Comparison of ENCODE assay signal across 13 cellular contexts in the genomic region with DNA sequence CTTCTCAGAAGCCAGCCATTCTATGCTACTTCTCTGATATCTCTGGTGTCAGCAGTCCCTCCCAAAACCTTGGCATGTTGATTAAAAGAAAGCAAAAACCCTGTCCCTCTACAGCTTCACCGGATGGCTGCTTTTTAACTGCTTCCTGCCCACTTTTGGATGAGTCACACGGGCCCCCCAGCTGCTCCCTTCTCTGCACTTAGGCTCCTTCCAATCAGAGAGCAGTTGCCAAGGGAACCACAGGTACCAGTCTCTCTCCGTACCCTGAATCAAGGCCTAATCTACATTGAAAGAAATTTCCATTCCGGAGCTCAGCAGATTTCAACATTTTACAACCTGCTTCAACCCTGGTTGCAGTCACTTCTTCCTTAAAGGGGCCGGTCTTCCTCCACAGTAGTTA.
DNase-seq lines count a peak whose midpoint lies in the region; ATAC-seq, FAIRE-seq and TF ChIP-seq lines count a peak whose summit lies in the region.
"Had no signal": no experiment of that assay in that cellular context is flagged by ENCODE, and none has a peak within 500 bp of the region (broad histone marks: within the 10 kb centered on the region; RNA-seq: fewer than 3 reads in every experiment).

No MANE protein-coding gene starts in this region.

- no peaks in the 10 kb centered on the region for H3K4me1 ChIP-seq in right atrium auricular region
- H3K4me1 ChIP-seq in HepG2 (ENCODE audit: insufficient read depth, low read length), result peaks cover 14% of the 10 kb centered on the region

- H3K9me3 Mint-ChIP-seq in type B pancreatic cell, result no peaks in the 10 kb centered on the region

- TF ChIP-seq POLR2A in HepG2 (IDR thresholded peaks at IDR 0.05; ENCODE audit: insufficient read depth in 1 of 2, low read depth in 2 of 2, low read length in 2 of 2) (no peak), GM12892 (IDR thresholded peaks at IDR 0.05; ENCODE audit: low read depth, low read length) (no peak)

- CTCF ChIA-PET in HepG2 (lab: Yijun Ruan, JAX; ENCODE audit: low intra/inter-chr PET ratio, low total read pairs), result no interaction called here

- FAIRE-seq in HepG2 (lab: Jason Lieb, UNC) (no peak), GM12892 (lab: Jason Lieb, UNC) (no peak)
- FAIRE-seq: endometrium, GM18507, islet of Langerhans had no signal

- intact Hi-C loops in cardiac septum (cut with DNase I), result no loop called here
- intact Hi-C loops in HepG2 (cut with micrococcal nuclease; ENCODE audit: unreplicated experiment), result loop anchor here (5.0 kb wide), 2 partner anchors 137 to 572 kb away; no protein-coding TSS in a partner anchor

- H3K27ac Mint-ChIP-seq in type B pancreatic cell, result no peak overlapping the region
- H3K27ac Mint-ChIP-seq: CD8-positive, alpha-beta memory T cell had no signal

- H3K27me3 ChIP-seq in right atrium auricular region (no peaks in the 10 kb centered on the region), HepG2 (ENCODE audit: control insufficient read depth in 1 of 2, insufficient read depth in 2 of 2, low read length in 2 of 2) (0 out of 5 replicates have a peak, but pooled peaks cover 0 to 1% of the 10 kb centered on the region in 2 experiments)

- H3K4me3 ChIP-seq in right atrium auricular region (no peak overlapping the region), HepG2 (replicated peaks in 1 of 3; ENCODE audit: insufficient read depth in 1 of 3, low read depth in 2 of 3, low read length in 3 of 3) (no peak overlapping the region)

- 18% methylated on average over 5 of the region's 5 CpGs for WGBS in HepG2 (ENCODE audit: low lambda C conversion rate)

- no peak for TF ChIP-seq RAD21 in HepG2 (CRISPR knock-in tag; IDR thresholded peaks at IDR 0.05)

- H4K20me1 ChIP-seq in HepG2 (ENCODE audit: insufficient read depth, low read length), result no peaks in the 10 kb centered on the region

- H3K4me1 Mint-ChIP-seq in type B pancreatic cell (ENCODE audit: unreplicated experiment), result peaks cover 8% of the 10 kb centered on the region

- TF ChIP-seq EP300 in HepG2 (IDR thresholded peaks at IDR 0.05; ENCODE audit: low read depth in 2 of 2, low read length in 2 of 2) (no peak), HepG2 (CRISPR knock-in tag; IDR thresholded peaks at IDR 0.05; ENCODE audit: borderline replicate concordance) (no peak)

- DNase-seq in right atrium auricular region (ENCODE audit: low spot score) (peak; percentile 49), cardiac septum (ENCODE audit: low spot score) (no peak), NCI-H524 treated with DMSO at 0.1 percent for 48 hours (lab: John Stamatoyannopoulos, UW) (peak; percentile 45), iPS DF 19.7 (ENCODE audit: low read depth, low spot score) (peak; percentile 75), type B pancreatic cell (ENCODE audit: extremely low spot score, unreplicated experiment) (no peak), HepG2 (ENCODE audit: low spot score) (no peak), GM12892 (ENCODE audit: insufficient read length) (no peak), H4 (ENCODE audit: low spot score) (no peak)
- DNase-seq: activated effector memory CD4-positive, alpha-beta T cell treated with Interleukin-2 at 50 U/mL for 16 hours; CD8-positive, alpha-beta memory T cell had no signal

- no peaks in the 10 kb centered on the region for H3K79me2 ChIP-seq in HepG2 (ENCODE audit: insufficient read depth, low read length)

- ATAC-seq in HepG2, result no peak

- no peak overlapping the region for H3K9ac ChIP-seq in HepG2 (ENCODE audit: insufficient read depth, low read depth, low read length)

- H3K27ac ChIP-seq in right atrium auricular region, result no peak overlapping the region
- no peak overlapping the region for H3K27ac ChIP-seq in HepG2 (ENCODE audit: extremely low read length, insufficient read depth, low read length)

- TF ChIP-seq CTCF in right atrium auricular region (IDR thresholded peaks at IDR 0.05) (no peak), type B pancreatic cell (conservative IDR thresholded peaks at IDR 0.05) (no peak), HepG2 (CRISPR knock-in tag; IDR thresholded peaks at IDR 0.05) (no peak)

- no peak overlapping the region for H2AFZ ChIP-seq in HepG2 (ENCODE audit: low read length)

- BruUV-seq in HepG2 (replicated peaks; lab: Mats Ljungman, UMichigan), result no TSS peak

- H3K36me3 Mint-ChIP-seq in type B pancreatic cell, result no peaks in the 10 kb centered on the region
- H3K36me3 Mint-ChIP-seq: CD8-positive, alpha-beta memory T cell had no signal

- POLR2A ChIA-PET in HepG2 (lab: Yijun Ruan, JAX), result no interaction called here

- in situ Hi-C loops in HepG2 (cut with HindIII; ENCODE audit: extremely low pct_ligation_motif_present, low pct_unique_long_range_greater_than_20kb), result no loop called here

- H3K4me2 ChIP-seq in HepG2 (ENCODE audit: low read depth, low read length), result no peak overlapping the region

- no peaks in the 10 kb centered on the region for H3K36me3 ChIP-seq in right atrium auricular region
- no peaks in the 10 kb centered on the region for H3K36me3 ChIP-seq in HepG2 (replicated peaks in 1 of 2; ENCODE audit: control insufficient read depth in 1 of 2, insufficient read depth in 2 of 2, low read length in 2 of 2)

- H3K27me3 Mint-ChIP-seq in type B pancreatic cell, result peaks cover 19% of the 10 kb centered on the region

- H3K9me3 ChIP-seq in right atrium auricular region (peaks cover 0 to 14% of the 10 kb centered on the region in 2 donors), HepG2 (ENCODE audit: low read length) (peaks cover 17% of the 10 kb centered on the region)

- H3K4me3 Mint-ChIP-seq in type B pancreatic cell, result peak overlapping the region; percentile 15
- H3K4me3 Mint-ChIP-seq: CD8-positive, alpha-beta memory T cell had no signal

TF ChIP-seq in HepG2, 621 proteins besides CTCF, POLR2A, EP300 and RAD21 (continues in another document):
- TF ChIP-seq ZNF101 (CRISPR knock-in tag; IDR thresholded peaks at IDR 0.05; ENCODE audit: borderline replicate concordance, low read depth) (no peak), PHF21A (CRISPR knock-in tag; IDR thresholded peaks at IDR 0.05) (no peak), SP140L (CRISPR knock-in tag; IDR thresholded peaks at IDR 0.05; ENCODE audit: borderline replicate concordance) (no peak), HNF4A (CRISPR knock-in tag; IDR thresholded peaks at IDR 0.05) (no peak), NFYC (CRISPR knock-in tag; IDR thresholded peaks at IDR 0.05) (no peak), ZNF761 (CRISPR knock-in tag; conservative IDR thresholded peaks at IDR 0.05) (no peak), ZNF317 (CRISPR knock-in tag; IDR thresholded peaks at IDR 0.05) (no peak), HIVEP1 (CRISPR knock-in tag; IDR thresholded peaks at IDR 0.05) (no peak), SOX13 (IDR thresholded peaks at IDR 0.05) (no peak), SOX13 (CRISPR knock-in tag; conservative IDR thresholded peaks at IDR 0.05 in 1 of 2, IDR thresholded peaks at IDR 0.05 in 1 of 2) (no peak), ZNF557 (CRISPR knock-in tag; IDR thresholded peaks at IDR 0.05) (no peak), ZZZ3 (CRISPR knock-in tag; IDR thresholded peaks at IDR 0.05; ENCODE audit: borderline replicate concordance) (no peak)
- TF ChIP-seq, protein P1, sequence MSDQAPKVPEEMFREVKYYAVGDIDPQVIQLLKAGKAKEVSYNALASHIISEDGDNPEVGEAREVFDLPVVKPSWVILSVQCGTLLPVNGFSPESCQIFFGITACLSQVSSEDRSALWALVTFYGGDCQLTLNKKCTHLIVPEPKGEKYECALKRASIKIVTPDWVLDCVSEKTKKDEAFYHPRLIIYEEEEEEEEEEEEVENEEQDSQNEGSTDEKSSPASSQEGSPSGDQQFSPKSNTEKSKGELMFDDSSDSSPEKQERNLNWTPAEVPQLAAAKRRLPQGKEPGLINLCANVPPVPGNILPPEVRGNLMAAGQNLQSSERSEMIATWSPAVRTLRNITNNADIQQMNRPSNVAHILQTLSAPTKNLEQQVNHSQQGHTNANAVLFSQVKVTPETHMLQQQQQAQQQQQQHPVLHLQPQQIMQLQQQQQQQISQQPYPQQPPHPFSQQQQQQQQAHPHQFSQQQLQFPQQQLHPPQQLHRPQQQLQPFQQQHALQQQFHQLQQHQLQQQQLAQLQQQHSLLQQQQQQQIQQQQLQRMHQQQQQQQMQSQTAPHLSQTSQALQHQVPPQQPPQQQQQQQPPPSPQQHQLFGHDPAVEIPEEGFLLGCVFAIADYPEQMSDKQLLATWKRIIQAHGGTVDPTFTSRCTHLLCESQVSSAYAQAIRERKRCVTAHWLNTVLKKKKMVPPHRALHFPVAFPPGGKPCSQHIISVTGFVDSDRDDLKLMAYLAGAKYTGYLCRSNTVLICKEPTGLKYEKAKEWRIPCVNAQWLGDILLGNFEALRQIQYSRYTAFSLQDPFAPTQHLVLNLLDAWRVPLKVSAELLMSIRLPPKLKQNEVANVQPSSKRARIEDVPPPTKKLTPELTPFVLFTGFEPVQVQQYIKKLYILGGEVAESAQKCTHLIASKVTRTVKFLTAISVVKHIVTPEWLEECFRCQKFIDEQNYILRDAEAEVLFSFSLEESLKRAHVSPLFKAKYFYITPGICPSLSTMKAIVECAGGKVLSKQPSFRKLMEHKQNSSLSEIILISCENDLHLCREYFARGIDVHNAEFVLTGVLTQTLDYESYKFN (CRISPR knock-in tag; conservative IDR thresholded peaks at IDR 0.05), result no peak
- TF ChIP-seq, protein P2, sequence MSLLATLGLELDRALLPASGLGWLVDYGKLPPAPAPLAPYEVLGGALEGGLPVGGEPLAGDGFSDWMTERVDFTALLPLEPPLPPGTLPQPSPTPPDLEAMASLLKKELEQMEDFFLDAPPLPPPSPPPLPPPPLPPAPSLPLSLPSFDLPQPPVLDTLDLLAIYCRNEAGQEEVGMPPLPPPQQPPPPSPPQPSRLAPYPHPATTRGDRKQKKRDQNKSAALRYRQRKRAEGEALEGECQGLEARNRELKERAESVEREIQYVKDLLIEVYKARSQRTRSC (CRISPR knock-in tag; IDR thresholded peaks at IDR 0.05; ENCODE audit: low read depth), result no peak
- TF ChIP-seq, protein P3, sequence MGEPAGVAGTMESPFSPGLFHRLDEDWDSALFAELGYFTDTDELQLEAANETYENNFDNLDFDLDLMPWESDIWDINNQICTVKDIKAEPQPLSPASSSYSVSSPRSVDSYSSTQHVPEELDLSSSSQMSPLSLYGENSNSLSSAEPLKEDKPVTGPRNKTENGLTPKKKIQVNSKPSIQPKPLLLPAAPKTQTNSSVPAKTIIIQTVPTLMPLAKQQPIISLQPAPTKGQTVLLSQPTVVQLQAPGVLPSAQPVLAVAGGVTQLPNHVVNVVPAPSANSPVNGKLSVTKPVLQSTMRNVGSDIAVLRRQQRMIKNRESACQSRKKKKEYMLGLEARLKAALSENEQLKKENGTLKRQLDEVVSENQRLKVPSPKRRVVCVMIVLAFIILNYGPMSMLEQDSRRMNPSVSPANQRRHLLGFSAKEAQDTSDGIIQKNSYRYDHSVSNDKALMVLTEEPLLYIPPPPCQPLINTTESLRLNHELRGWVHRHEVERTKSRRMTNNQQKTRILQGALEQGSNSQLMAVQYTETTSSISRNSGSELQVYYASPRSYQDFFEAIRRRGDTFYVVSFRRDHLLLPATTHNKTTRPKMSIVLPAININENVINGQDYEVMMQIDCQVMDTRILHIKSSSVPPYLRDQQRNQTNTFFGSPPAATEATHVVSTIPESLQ (CRISPR knock-in tag; conservative IDR thresholded peaks at IDR 0.05), result no peak

Comparison
In these comparisons a context has a peak if more than half of its experiments do, and no peak if none do; other contexts are left out.
1. DNase-seq: peak in right atrium auricular region (single experiment), NCI-H524 treated with DMSO at 0.1 percent for 48 hours (single experiment) and iPS DF 19.7 (single experiment); none in cardiac septum (single experiment), type B pancreatic cell (single experiment), HepG2 (single experiment), GM12892 (single experiment) and H4 (single experiment).